ENCODE assay signal across 8 cellular contexts in genomic region chr19:49118565-49119410, GRCh38. TPM values are rescaled to one million over a fixed set of nuclear protein-coding genes. Genes with fewer than 3 reads are reported as not detected.
A peak's percentile ranks its signal among the peaks of the same experiment; 100 is the strongest.
DNase-seq lines count a peak whose midpoint lies in the region; ATAC-seq and TF ChIP-seq lines count a peak whose summit lies in the region.

TSS of gene C19orf73 (minus strand) at chr19:49119143. CDS start at chr19:49119022, 121 bp downstream.

- TF ChIP-seq POLR2A in GM18951 (IDR thresholded peaks at IDR 0.05; ENCODE audit: extremely low read depth, insufficient read depth, insufficient read length), result peak; percentile 68

- POLR2A ChIA-PET in activated B cell treated with CpG ODN at 0.5 μM for 24 hours (lab: Charles Lee), result interaction anchor here (1.3 kb wide), 1 partner anchor 21 kb away, joined by 3 read pairs; no protein-coding TSS in a partner anchor

- in situ Hi-C loops in GM18951 (cut with MboI; ENCODE audit: low sequenced_read_pairs, unreplicated experiment), result no loop called here

- peak within 1 kb of the TSS; percentile 71 to 76 for H3K4me3 ChIP-seq in cardiac fibroblast (replicated peaks in 1 of 2; ENCODE audit: low read depth in 2 of 2, low read length in 2 of 2)

- H3K36me3 Mint-ChIP-seq in activated B cell treated with CpG ODN at 0.5 μM for 24 hours (ENCODE audit: low read depth), result no peaks in the 10 kb centered on the region

- CTCF ChIA-PET in activated B cell treated with CpG ODN at 0.5 μM for 24 hours (lab: Charles Lee), result no interaction called here

- intact Hi-C loops in activated B cell treated with CpG ODN at 0.5 μM for 24 hours (cut with micrococcal nuclease), result loop anchor here (1.0 to 10.0 kb wide), 7 partner anchors 10 to 756 kb away; partner anchors contain the start of genes AKT1S1, ALDH16A1, DBP and GYS1

- peaks cover 7% of the 10 kb centered on the region for H3K27me3 Mint-ChIP-seq in activated B cell treated with CpG ODN at 0.5 μM for 24 hours

- H3K27ac Mint-ChIP-seq in activated B cell treated with CpG ODN at 0.5 μM for 24 hours, result peak within 1 kb of the TSS; percentile 87

- peak; percentile 86 for DNase-seq in AG09319 (ENCODE audit: extremely low read depth, low read depth)
- DNase-seq in NCI-H226, result peak; percentile 87
- peak; percentile 96 for DNase-seq in activated B cell treated with CpG ODN at 0.5 μM for 24 hours
- DNase-seq in cardiac fibroblast (ENCODE audit: low read depth in 2 of 2), result peak; percentile 94 to 96
- DNase-seq in islet precursor cell, result peak; percentile 96
- DNase-seq in stimulated activated CD4-positive, alpha-beta T cell treated with anti-CD3 and anti-CD28 coated beads, Interleukin-12 subunit alpha, Interleukin-12 subunit beta, amount 100 ng/mL, for 4 hours, result peak; percentile 95

- peak within 1 kb of the TSS; percentile 84 for H3K4me3 Mint-ChIP-seq in activated B cell treated with CpG ODN at 0.5 μM for 24 hours

- peaks cover 44% of the 10 kb centered on the region for H3K4me1 Mint-ChIP-seq in activated B cell treated with CpG ODN at 0.5 μM for 24 hours

- no peak; the same call in 1 of the 2 replicates for TF ChIP-seq CTCF in AG09319 (IDR thresholded peaks at IDR 0.05; ENCODE audit: low read depth, low read length)
- TF ChIP-seq CTCF in activated B cell treated with CpG ODN at 0.5 μM for 24 hours (IDR thresholded peaks at IDR 0.05), result no peak
- no peak for TF ChIP-seq CTCF in cardiac fibroblast (IDR thresholded peaks at IDR 0.05; ENCODE audit: low read depth, low read length)

- peak; percentile 78 for ATAC-seq in HG03159 (IDR thresholded peaks at IDR 0.05; ENCODE audit: unreplicated experiment)
- ATAC-seq in activated B cell treated with CpG ODN at 0.5 μM for 24 hours (ENCODE audit: low read depth), result peak; percentile 82

- no peaks in the 10 kb centered on the region for H3K9me3 Mint-ChIP-seq in activated B cell treated with CpG ODN at 0.5 μM for 24 hours

RNA-seq across cellular contexts. Expression of gene C19orf73, which starts in this region (rescaled TPM):
- 0.98 and 1.0 TPM in 2 replicates for total RNA-seq in activated B cell treated with CpG ODN at 0.5 μM for 24 hours

Comparison
In these comparisons a context has a peak if more than half of its experiments do, and no peak if none do; other contexts are left out.
1. Peak in every context shown above with its lines: DNase-seq, ATAC-seq and H3K4me3 ChIP-seq.